ENCODE assay signal across 20 cellular contexts in genomic region chr6:21996425-21997207, GRCh38.
DNase-seq lines count a peak whose midpoint lies in the region; ATAC-seq and TF ChIP-seq lines count a peak whose summit lies in the region.
"Had no signal": no experiment of that assay in that cellular context is flagged by ENCODE, and none has a peak within 500 bp of the region (broad histone marks: within the 10 kb centered on the region; RNA-seq: fewer than 3 reads in every experiment).

No MANE protein-coding gene starts in this region.

- H3K27me3 Mint-ChIP-seq in MCF 10A (ENCODE audit: insufficient read depth, unreplicated experiment) (no peaks in the 10 kb centered on the region), type B pancreatic cell (no peaks in the 10 kb centered on the region)
- H3K27me3 Mint-ChIP-seq in naive thymus-derived CD8-positive, alpha-beta T cell: no peaks in the 10 kb centered on the region

- H3K4me3 Mint-ChIP-seq in MCF 10A (ENCODE audit: unreplicated experiment) (no peak overlapping the region), type B pancreatic cell (no peak overlapping the region)
- H3K4me3 Mint-ChIP-seq in naive thymus-derived CD8-positive, alpha-beta T cell: no peak overlapping the region
- H3K4me3 Mint-ChIP-seq: effector memory CD8-positive, alpha-beta T cell had no signal

- DNase-seq in breast epithelium (ENCODE audit: low spot score in 2 of 2) (no peak), MCF 10A (ENCODE audit: unreplicated experiment) (no peak), astrocyte of the cerebellum (ENCODE audit: low read depth) (peak; percentile 12), iris pigment epithelial cell (ENCODE audit: low read depth) (peak; percentile 35), type B pancreatic cell (ENCODE audit: extremely low spot score, unreplicated experiment) (no peak), tibial nerve (ENCODE audit: low spot score in 2 of 2) (no peak), HuH-7 (ENCODE audit: low spot score) (no peak)
- DNase-seq in naive thymus-derived CD8-positive, alpha-beta T cell: no peak
- DNase-seq: 8988T; activated CD8-positive, alpha-beta memory T cell treated with anti-CD3 and anti-CD28 coated beads for 24 hours; cerebellar nuclear complex; effector memory CD8-positive, alpha-beta T cell; NCI-H2029 treated with DMSO at 0.1 percent for 48 hours; NCI-H510A; ovary; SIG-M5; small intestine; thyroid gland had no signal

- 61 to 68% methylated on average over 5 of the region's 5 CpGs for WGBS in tibial nerve, 2 donors

- TF ChIP-seq EP300 in tibial nerve (IDR thresholded peaks at IDR 0.05): no peak

- no peaks in the 10 kb centered on the region for H3K36me3 Mint-ChIP-seq in MCF 10A (ENCODE audit: insufficient read depth, unreplicated experiment)
- peaks cover 25% of the 10 kb centered on the region for H3K36me3 Mint-ChIP-seq in type B pancreatic cell
- no peaks in the 10 kb centered on the region for H3K36me3 Mint-ChIP-seq in naive thymus-derived CD8-positive, alpha-beta T cell

- H3K4me1 Mint-ChIP-seq in MCF 10A (ENCODE audit: insufficient read depth, unreplicated experiment): peaks cover 6% of the 10 kb centered on the region
- peaks cover 49% of the 10 kb centered on the region for H3K4me1 Mint-ChIP-seq in type B pancreatic cell (ENCODE audit: unreplicated experiment)
- peaks cover 0 to 7% (median 3%) of the 10 kb centered on the region in 4 donors for H3K4me1 Mint-ChIP-seq in naive thymus-derived CD8-positive, alpha-beta T cell

- H3K27me3 ChIP-seq in breast epithelium (no peaks in the 10 kb centered on the region), tibial nerve (no peaks in the 10 kb centered on the region)
- H3K27me3 ChIP-seq: ovary, thyroid gland had no signal

- H3K9me3 ChIP-seq in breast epithelium (no peaks in the 10 kb centered on the region), tibial nerve (no peaks in the 10 kb centered on the region)
- H3K9me3 ChIP-seq: ovary, thyroid gland had no signal

- H3K27ac Mint-ChIP-seq in MCF 10A (ENCODE audit: low read depth, unreplicated experiment) (no peak overlapping the region), type B pancreatic cell (peak overlapping the region; percentile 21)
- H3K27ac Mint-ChIP-seq in naive thymus-derived CD8-positive, alpha-beta T cell: no peak overlapping the region
- H3K27ac Mint-ChIP-seq: effector memory CD8-positive, alpha-beta T cell had no signal

- POLR2A ChIA-PET in MCF 10A (lab: Yijun Ruan, JAX): no interaction called here
- POLR2A ChIA-PET in naive thymus-derived CD8-positive, alpha-beta T cell (lab: Charles Lee): no interaction called here

- H3K27ac ChIP-seq in breast epithelium (peak overlapping the region; percentile 54 to 60), tibial nerve (peak overlapping the region in 2 of 4 donors; percentile 2 to 32)
- H3K27ac ChIP-seq: C4-2B, ovary, thyroid gland had no signal

- H3K4me1 ChIP-seq in breast epithelium (no peaks in the 10 kb centered on the region), tibial nerve (peaks cover 0 to 32% (median 11%) of the 10 kb centered on the region in 4 donors)

- CTCF ChIA-PET in MCF 10A (lab: Yijun Ruan, JAX): no interaction called here

- TF ChIP-seq POLR2A in breast epithelium (IDR thresholded peaks at IDR 0.05) (no peak), tibial nerve (IDR thresholded peaks at IDR 0.05) (no peak)

- no peak for TF ChIP-seq CTCF in breast epithelium (IDR thresholded peaks at IDR 0.05)
- TF ChIP-seq CTCF in MCF 10A (IDR thresholded peaks at IDR 0.05; ENCODE audit: unreplicated experiment): no peak
- TF ChIP-seq CTCF in astrocyte of the cerebellum (IDR thresholded peaks at IDR 0.05; ENCODE audit: low read depth, low read length, missing control alignments): no peak
- TF ChIP-seq CTCF in type B pancreatic cell (conservative IDR thresholded peaks at IDR 0.05): no peak
- TF ChIP-seq CTCF in tibial nerve (IDR thresholded peaks at IDR 0.05): no peak

- no peak overlapping the region for H3K4me3 ChIP-seq in breast epithelium
- no peak overlapping the region for H3K4me3 ChIP-seq in astrocyte of the cerebellum (ENCODE audit: low read depth, low read length)
- no peak overlapping the region for H3K4me3 ChIP-seq in tibial nerve
- H3K4me3 ChIP-seq: ovary, thyroid gland had no signal

- no peak for ATAC-seq in naive thymus-derived CD8-positive, alpha-beta T cell
- ATAC-seq: effector memory CD8-positive, alpha-beta T cell; left lobe of liver had no signal

- no peaks in the 10 kb centered on the region for H3K36me3 ChIP-seq in breast epithelium
- no peaks in the 10 kb centered on the region for H3K36me3 ChIP-seq in tibial nerve
- H3K36me3 ChIP-seq: ovary, thyroid gland had no signal

- BruUV-seq in MCF 10A (replicated peaks; lab: Mats Ljungman, UMichigan): no TSS peak

- in situ Hi-C loops in astrocyte of the cerebellum (cut with HindIII; ENCODE audit: low sequenced_read_pairs): no loop called here

- intact Hi-C loops in breast epithelium (cut with DNase I; ENCODE audit: low total_unique reads) (no loop called here), MCF 10A (cut with micrococcal nuclease) (no loop called here)

- H3K9me3 Mint-ChIP-seq in MCF 10A (ENCODE audit: unreplicated experiment) (no peaks in the 10 kb centered on the region), type B pancreatic cell (no peaks in the 10 kb centered on the region)
- H3K9me3 Mint-ChIP-seq in naive thymus-derived CD8-positive, alpha-beta T cell: no peaks in the 10 kb centered on the region

Comparison
In these comparisons a context has a peak if more than half of its experiments do, and no peak if none do; other contexts are left out.
1. DNase-seq: peak in astrocyte of the cerebellum (single experiment) and iris pigment epithelial cell (single experiment); none in breast epithelium (0 of 2), MCF 10A (single experiment), type B pancreatic cell (single experiment), tibial nerve (0 of 2), naive thymus-derived CD8-positive, alpha-beta T cell (0 of 10) and HuH-7 (single experiment).